In genomic region chr16:1164975-1165374, GRCh38 we compare ENCODE assay signal across 23 cellular contexts. TPM values are rescaled to one million over a fixed set of nuclear protein-coding genes. Genes with fewer than 3 reads are reported as not detected.
DNase-seq lines count a peak whose midpoint lies in the region; ATAC-seq, FAIRE-seq and TF ChIP-seq lines count a peak whose summit lies in the region.
"Had no signal": no experiment of that assay in that cellular context is flagged by ENCODE, and none has a peak within 500 bp of the region (broad histone marks: within the 10 kb centered on the region; RNA-seq: fewer than 3 reads in every experiment).

No MANE protein-coding gene starts in this region.

- TF ChIP-seq EP300 in esophagus muscularis mucosa (IDR thresholded peaks at IDR 0.05), result no peak

- FAIRE-seq in pancreas (lab: Jason Lieb, UNC), result no peak
- FAIRE-seq: GM12878, GM19239, HepG2 had no signal

- peak overlapping the region in 9 of 11 experiments; percentile 30 to 87 (median 77); a peak in 17 of 22 replicates for H3K4me2 ChIP-seq in BLaER1 treated with 17β-estradiol and CSF1 and Interleukin-3, amounts not matched to agents 10 nM and 100 nM

- DNase-seq in esophagus muscularis mucosa (ENCODE audit: extremely low spot score) (no peak), NCI-H226 (no peak), SHP77 treated with DMSO at 0.1 percent for 48 hours (lab: John Stamatoyannopoulos, UW) (no peak), pancreas (no peak)
- DNase-seq: 8988T; C1 segment of cervical spinal cord; CD4-positive, CD25-positive, alpha-beta regulatory T cell; CD8-positive, alpha-beta memory T cell; COR-L47; DMS 273 treated with DMSO at 0.1 percent for 48 hours; DMS53; DND-41; EL; GM23248; HCEC 1CT had no signal

- peaks cover 0 to 98% (median 93%) of the 10 kb centered on the region in 11 experiments; a peak in 19 of 22 replicates for H4K20me1 ChIP-seq in BLaER1 treated with 17β-estradiol and CSF1 and Interleukin-3, amounts not matched to agents 10 nM and 100 nM

- no peak overlapping the region for H3K27ac ChIP-seq in BLaER1 treated with 17β-estradiol and CSF1 and Interleukin-3, amounts not matched to agents 10 nM and 100 nM
- H3K27ac ChIP-seq in esophagus muscularis mucosa (replicated peaks in 1 of 4) (peak overlapping the region; percentile 92 to 98 (median 95)), muscle layer of colon (ENCODE audit: low read depth, low read length) (peak overlapping the region; percentile 93), stomach smooth muscle (ENCODE audit: low read length) (peak overlapping the region; percentile 97), pancreas (no peak overlapping the region)
- H3K27ac ChIP-seq: GM23248 had no signal

- no peak for TF ChIP-seq POLR2A in esophagus muscularis mucosa (IDR thresholded peaks at IDR 0.05; ENCODE audit: low read depth)

- no peak overlapping the region for H3K4me3 ChIP-seq in BLaER1 treated with 17β-estradiol and CSF1 and Interleukin-3, amounts not matched to agents 10 nM and 100 nM
- H3K4me3 ChIP-seq in esophagus muscularis mucosa, result no peak overlapping the region
- no peak overlapping the region for H3K4me3 ChIP-seq in muscle layer of colon (ENCODE audit: low read depth in 1 of 2, low read length in 2 of 2)
- H3K4me3 ChIP-seq in stomach smooth muscle (ENCODE audit: low read length in 2 of 2), result no peak overlapping the region
- H3K4me3 ChIP-seq in pancreas, result no peak overlapping the region
- H3K4me3 ChIP-seq: GM12878, GM23248 had no signal

- peak overlapping the region in 3 of 11 experiments; percentile 4 to 44 (median 43); a peak in 4 of 22 replicates for H3K9ac ChIP-seq in BLaER1 treated with 17β-estradiol and CSF1 and Interleukin-3, amounts not matched to agents 10 nM and 100 nM
- no peak overlapping the region for H3K9ac ChIP-seq in muscle layer of colon (ENCODE audit: low read length)
- H3K9ac ChIP-seq in stomach smooth muscle (ENCODE audit: low read length in 2 of 2), result no peak overlapping the region
- H3K9ac ChIP-seq: GM23248 had no signal

- peaks cover 0 to 69% (median 52%) of the 10 kb centered on the region in 10 experiments; a peak in 17 of 20 replicates for H3K4me1 ChIP-seq in BLaER1 treated with 17β-estradiol and CSF1 and Interleukin-3, amounts not matched to agents 10 nM and 100 nM
- H3K4me1 ChIP-seq in esophagus muscularis mucosa (peaks cover 24 to 100% (median 100%) of the 10 kb centered on the region in 4 donors), muscle layer of colon (ENCODE audit: insufficient read depth, low read length) (peaks cover 85% of the 10 kb centered on the region), stomach smooth muscle (ENCODE audit: control insufficient read depth, insufficient read depth, low read length) (peaks cover 98% of the 10 kb centered on the region), pancreas (peaks cover 14 to 25% (median 18%) of the 10 kb centered on the region in 3 donors)

- H3K27me3 ChIP-seq in BLaER1 treated with 17β-estradiol and CSF1 and Interleukin-3, amounts not matched to agents 10 nM and 100 nM, result peaks cover under 1 to 15% (median 7%) of the 10 kb centered on the region in 11 experiments; a peak in 16 of 22 replicates
- H3K27me3 ChIP-seq in esophagus muscularis mucosa, result peaks cover 0 to 37% (median 0%) of the 10 kb centered on the region in 4 donors
- no peaks in the 10 kb centered on the region for H3K27me3 ChIP-seq in muscle layer of colon (ENCODE audit: control insufficient read depth in 1 of 2, insufficient read depth in 2 of 2, low read length in 2 of 2)
- H3K27me3 ChIP-seq in stomach smooth muscle (ENCODE audit: control insufficient read depth in 1 of 2, insufficient read depth in 2 of 2, low read length in 2 of 2), result no peaks in the 10 kb centered on the region
- H3K27me3 ChIP-seq in pancreas, result no peaks in the 10 kb centered on the region

- no peak for ATAC-seq in pancreas
- no peak for ATAC-seq in HG03045 (IDR thresholded peaks at IDR 0.05; ENCODE audit: unreplicated experiment)
- ATAC-seq: GM12878, HepG2 had no signal

- H3K9me3 ChIP-seq in BLaER1 treated with 17β-estradiol and CSF1 and Interleukin-3, amounts not matched to agents 10 nM and 100 nM (replicated peaks in 1 of 11), result no peaks in the 10 kb centered on the region
- no peaks in the 10 kb centered on the region for H3K9me3 ChIP-seq in esophagus muscularis mucosa
- no peaks in the 10 kb centered on the region for H3K9me3 ChIP-seq in muscle layer of colon (ENCODE audit: low read length)
- H3K9me3 ChIP-seq in stomach smooth muscle (ENCODE audit: control insufficient read depth in 2 of 2, low read length in 2 of 2), result no peaks in the 10 kb centered on the region
- no peaks in the 10 kb centered on the region for H3K9me3 ChIP-seq in pancreas

- TF ChIP-seq CTCF in esophagus muscularis mucosa (IDR thresholded peaks at IDR 0.05), result no peak
- TF ChIP-seq CTCF in pancreas (IDR thresholded peaks at IDR 0.05), result no peak

- H3K36me3 ChIP-seq in BLaER1 treated with 17β-estradiol and CSF1 and Interleukin-3, amounts not matched to agents 10 nM and 100 nM, result peaks cover 0 to 6% (median 0%) of the 10 kb centered on the region in 11 experiments; a peak in 1 of 22 replicates
- H3K36me3 ChIP-seq in esophagus muscularis mucosa (no peaks in the 10 kb centered on the region), muscle layer of colon (ENCODE audit: insufficient read depth, low read length) (peaks cover 11% of the 10 kb centered on the region), stomach smooth muscle (ENCODE audit: control insufficient read depth in 2 of 2, insufficient read depth in 2 of 2, low read length in 2 of 2) (peaks cover 2 to 6% of the 10 kb centered on the region in 2 donors), pancreas (no peaks in the 10 kb centered on the region)

- intact Hi-C loops in esophagus muscularis mucosa (cut with DNase I) (no loop called here), pancreas (cut with DNase I) (no loop called here)

- WGBS in esophagus muscularis mucosa, result 77% methylated on average over 14 of the region's 17 CpGs
- 84 to 90% methylated on average over 17 of the region's 17 CpGs for WGBS in pancreas, 2 donors

RNA-seq across cellular contexts. Expression of gene CACNA1H, which starts 12.1 kb away (rescaled TPM):
- total RNA-seq in esophagus muscularis mucosa, result 100 to 1,000 TPM; 225 to 361 (median 259) TPM
- 1 to 10 TPM; 2.5 to 5.4 (median 3.6) TPM for total RNA-seq in pancreas
- 10 to 100 TPM; 12.8 to 20.5 TPM for polyA plus RNA-seq in pancreas
- polyA plus RNA-seq: GM23248, IgD-negative memory B cell had no signal

Comparison
In these comparisons a context has a peak if more than half of its experiments do, and no peak if none do; other contexts are left out.
1. H3K27ac ChIP-seq: peak in esophagus muscularis mucosa (4 of 4), muscle layer of colon (single experiment) and stomach smooth muscle (single experiment); none in BLaER1 treated with 17β-estradiol and CSF1 and Interleukin-3, amounts not matched to agents 10 nM and 100 nM (0 of 11) and pancreas (0 of 4).
2. RNA of gene CACNA1H, which starts 12.1 kb away (total RNA-seq): 225 to 361 TPM in esophagus muscularis mucosa; 2.5 to 5.4 TPM in pancreas; every median in the first group is over 10 times any median in the second.